ENCODE assay signal across 33 cellular contexts in genomic region chr16:564690-565419, GRCh38. TPM values are rescaled to one million over a fixed set of nuclear protein-coding genes. Genes with fewer than 3 reads are reported as not detected.
"Had no signal": no experiment of that assay in that cellular context is flagged by ENCODE, and none has a peak within 500 bp of the region (broad histone marks: within the 10 kb centered on the region; RNA-seq: fewer than 3 reads in every experiment).

No MANE protein-coding gene starts in this region.

- H3K27me3 Mint-ChIP-seq: central memory CD8-positive, alpha-beta T cell; effector memory CD8-positive, alpha-beta T cell had no signal

- H3K27ac Mint-ChIP-seq: activated B cell treated with CpG ODN at 0.5 μM for 24 hours; activated CD4-positive, alpha-beta T cell treated with anti-CD3 and anti-CD28 coated beads for 36 hours; activated naive CD8-positive, alpha-beta T cell; activated T-helper 2 cell treated with anti-CD3 and anti-CD28 coated beads, Interferon-gamma antibody, Interleukin-2, Interleukin-4, amounts not matched to agents 10 μg/mL and 5 μg/mL and 100 μg/mL, durations not matched to agents 14 hours and 24 hours and 36 hours; effector memory CD8-positive, alpha-beta T cell; memory B cell; T-cell; T-helper 2 cell treated with Interferon-gamma antibody and Interleukin-4, amounts not matched to agents 5 μg/mL and 100 μg/mL, for 36 hours had no signal

- ATAC-seq: activated CD4-positive, alpha-beta T cell treated with anti-CD3 and anti-CD28 coated beads for 36 hours; activated T-cell treated with anti-CD3 and anti-CD28 coated beads, Interleukin-2, amount 50 U/mL, for 4 hours; effector memory CD8-positive, alpha-beta T cell; esophagus mucosa; left cardiac atrium; T-cell; upper lobe of right lung had no signal

- H3K9me3 Mint-ChIP-seq: activated B cell treated with CpG ODN at 0.5 μM for 24 hours; activated T-cell treated with anti-CD3 and anti-CD28 coated beads, Interleukin-2, amount 50 U/mL, for 4 hours; activated T-helper 2 cell treated with anti-CD3 and anti-CD28 coated beads, Interferon-gamma antibody, Interleukin-2, Interleukin-4, amounts not matched to agents 10 μg/mL and 5 μg/mL and 100 μg/mL, durations not matched to agents 14 hours and 24 hours and 36 hours; central memory CD8-positive, alpha-beta T cell; effector memory CD8-positive, alpha-beta T cell; memory B cell; T-cell; T-helper 2 cell treated with Interferon-gamma antibody and Interleukin-4, amounts not matched to agents 5 μg/mL and 100 μg/mL, for 36 hours had no signal

- H3K36me3 Mint-ChIP-seq: activated naive CD8-positive, alpha-beta T cell; memory B cell; T-cell had no signal

- H3K4me3 Mint-ChIP-seq: activated B cell treated with CpG ODN at 0.5 μM for 24 hours; activated CD4-positive, alpha-beta T cell treated with anti-CD3 and anti-CD28 coated beads for 36 hours; activated naive CD8-positive, alpha-beta T cell; activated T-cell treated with anti-CD3 and anti-CD28 coated beads, Interleukin-2, amount 50 U/mL, for 4 hours; central memory CD8-positive, alpha-beta T cell; effector memory CD8-positive, alpha-beta T cell; memory B cell; T-cell; T-helper 2 cell treated with Interferon-gamma antibody and Interleukin-4, amounts not matched to agents 5 μg/mL and 100 μg/mL, for 36 hours had no signal

- FAIRE-seq: astrocyte, colon, endothelial cell of umbilical vein, frontal cortex had no signal

- H3K27ac ChIP-seq: upper lobe of right lung had no signal

- H3K9me3 ChIP-seq: adrenal gland, spleen, upper lobe of right lung had no signal

- DNase-seq: activated B cell treated with CpG ODN at 0.5 μM for 24 hours; activated CD4-positive, alpha-beta T cell treated with anti-CD3 and anti-CD28 coated beads for 36 hours; activated CD4-positive, alpha-beta T cell treated with anti-CD3 and anti-CD28 coated beads, Interleukin-2, amount 50 U/mL, for 4 hours; activated CD8-positive, alpha-beta memory T cell treated with anti-CD3 and anti-CD28 coated beads for 24 hours; activated CD8-positive, alpha-beta memory T cell treated with anti-CD3 and anti-CD28 coated beads, Interleukin-2, amount 50 U/mL, for 48 hours; activated naive CD4-positive, alpha-beta T cell; activated T-cell treated with anti-CD3 and anti-CD28 coated beads, Interleukin-2, amount 50 U/mL, for 4 hours; adrenal gland; dorsolateral prefrontal cortex; effector memory CD8-positive, alpha-beta T cell; glutamatergic neuron; hippocampal formation; left cardiac atrium; occipital lobe; spleen; stimulated activated CD4-positive, alpha-beta T cell treated with anti-CD3 and anti-CD28 coated beads, Interleukin-4, amount 100 ng/mL, for 1 hour; stimulated activated naive CD4-positive, alpha-beta T cell treated with Interleukin-2 at 50 U/mL for 16 hours; T-cell; upper lobe of right lung had no signal

- H3K4me3 ChIP-seq: adrenal gland, dorsolateral prefrontal cortex, spleen, upper lobe of right lung had no signal

- H3K36me3 ChIP-seq: adrenal gland, spleen, upper lobe of right lung had no signal

RNA-seq across cellular contexts. Expression of gene NHLRC4, which starts 1.9 kb away (rescaled TPM):
- polyA plus RNA-seq: neural cell had no signal

RNA-seq across cellular contexts. Expression of gene PRR35, which starts 4.7 kb away (rescaled TPM):
- total RNA-seq: activated B cell treated with CpG ODN at 0.5 μM for 24 hours; activated CD4-positive, alpha-beta T cell treated with anti-CD3 and anti-CD28 coated beads for 36 hours; activated T-helper 2 cell treated with anti-CD3 and anti-CD28 coated beads, Interferon-gamma antibody, Interleukin-2, Interleukin-4, amounts not matched to agents 10 μg/mL and 5 μg/mL and 100 μg/mL, durations not matched to agents 14 hours and 24 hours and 36 hours; adrenal gland; endothelial cell of umbilical vein; esophagus mucosa; frontal cortex; left cardiac atrium; lower leg skin; occipital lobe; posterior vena cava; spleen; subcutaneous adipose tissue; T-cell; upper lobe of right lung had no signal
- polyA plus RNA-seq: adrenal gland, endothelial cell of umbilical vein, neural cell, spleen had no signal
